Comparison of ENCODE assay signal across 10 cellular contexts in the genomic region with DNA sequence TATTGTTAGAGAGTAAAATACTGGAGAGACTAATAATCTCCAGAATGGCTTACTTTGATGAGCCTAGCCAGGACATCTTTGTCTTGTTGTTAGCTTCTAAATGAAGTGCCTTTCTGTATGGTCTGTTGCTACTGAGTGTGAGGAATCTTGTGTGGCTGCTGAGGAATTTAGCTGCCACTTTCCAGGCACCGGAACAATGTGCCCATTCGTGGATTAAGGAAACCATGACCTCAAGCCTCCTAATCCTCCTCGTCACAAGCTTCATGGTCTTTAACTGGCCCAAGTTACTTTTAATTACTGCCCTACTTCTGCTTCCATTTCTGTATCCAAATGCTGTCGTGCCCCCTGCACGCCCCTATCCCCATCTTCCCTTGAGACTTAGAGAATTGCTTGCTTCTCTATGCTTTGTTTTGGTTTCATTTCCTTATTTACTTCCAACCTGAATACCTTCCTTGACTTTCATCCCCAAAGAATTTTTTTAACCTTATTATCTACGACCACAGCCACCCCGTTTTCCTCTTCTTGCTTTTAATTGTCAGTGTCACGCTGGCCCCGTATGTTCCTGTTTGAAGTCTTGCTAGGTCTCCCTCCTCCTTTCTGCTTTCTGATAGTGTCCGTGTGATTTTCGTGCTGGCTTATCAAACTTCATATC. TPM values are rescaled to one million over a fixed set of nuclear protein-coding genes. Genes with fewer than 3 reads are reported as not detected.
DNase-seq lines count a peak whose midpoint lies in the region; ATAC-seq and TF ChIP-seq lines count a peak whose summit lies in the region.
"Had no signal": no experiment of that assay in that cellular context is flagged by ENCODE, and none has a peak within 500 bp of the region (broad histone marks: within the 10 kb centered on the region; RNA-seq: fewer than 3 reads in every experiment).

No MANE protein-coding gene starts in this region.

- 16 to 27% (median 18%) methylated on average over 11 of the region's 11 CpGs for WGBS in psoas muscle, 3 donors

- H3K4me1 ChIP-seq in BLaER1 (peaks cover 9% of the 10 kb centered on the region), SJCRH30 (peaks cover 38% of the 10 kb centered on the region), psoas muscle (peaks cover 47% of the 10 kb centered on the region)

- ATAC-seq in psoas muscle = peak; percentile 53 to 70 (median 67)
- ATAC-seq: activated CD4-positive, alpha-beta T cell treated with anti-CD3 and anti-CD28 coated beads for 36 hours had no signal

- H3K36me3 ChIP-seq in BLaER1 = no peaks in the 10 kb centered on the region
- H3K36me3 ChIP-seq in SJCRH30 = 0 out of 2 replicates have a peak, but pooled peaks cover 4% of the 10 kb centered on the region
- no peaks in the 10 kb centered on the region for H3K36me3 ChIP-seq in psoas muscle (ENCODE audit: insufficient read depth in 1 of 2, low read depth in 1 of 2)

- H3K4me3 ChIP-seq in BLaER1 (no peak overlapping the region), SJCRH30 (peak overlapping the region; percentile 52), fibroblast of villous mesenchyme (ENCODE audit: low read depth, low read length) (peak overlapping the region; percentile 52), psoas muscle (peak overlapping the region; percentile 54)

- H3K9ac ChIP-seq in BLaER1 = no peak overlapping the region

- TF ChIP-seq CTCF in fibroblast of villous mesenchyme (IDR thresholded peaks at IDR 0.05; ENCODE audit: insufficient read depth, low read depth, low read length) = no peak
- TF ChIP-seq CTCF in psoas muscle (IDR thresholded peaks at IDR 0.05) = no peak

- H3K27me3 ChIP-seq in BLaER1 (no peaks in the 10 kb centered on the region; the same call in 1 of the 2 replicates), SJCRH30 (no peaks in the 10 kb centered on the region), psoas muscle (ENCODE audit: insufficient read depth in 3 of 3, low read length in 2 of 3) (no peaks in the 10 kb centered on the region)

- H4K20me1 ChIP-seq in BLaER1 = no peaks in the 10 kb centered on the region

- H3K4me2 ChIP-seq in BLaER1 = peak overlapping the region; percentile 50

- no peak overlapping the region for H3K27ac ChIP-seq in BLaER1
- peak overlapping the region; percentile 94 for H3K27ac ChIP-seq in SJCRH30
- H3K27ac ChIP-seq in psoas muscle = peak overlapping the region; percentile 54

- H3K9me3 ChIP-seq in BLaER1 = no peaks in the 10 kb centered on the region; the same call in 1 of the 2 replicates
- no peaks in the 10 kb centered on the region for H3K9me3 ChIP-seq in SJCRH30 (replicated peaks)
- H3K9me3 ChIP-seq in psoas muscle = no peaks in the 10 kb centered on the region

- DNase-seq in SJCRH30 (peak; percentile 74 to 90), fibroblast of villous mesenchyme (ENCODE audit: low read depth) (peak; percentile 72), psoas muscle (no peak), NCI-H2107 treated with DMSO at 0.1 percent for 48 hours (lab: John Stamatoyannopoulos, UW; ENCODE audit: unreplicated experiment) (no peak), NCI-H774 (lab: John Stamatoyannopoulos, UW) (no peak)
- no peak for DNase-seq in activated CD4-positive, CD25-positive, alpha-beta regulatory T cell (lab: John Stamatoyannopoulos, UW)
- no peak for DNase-seq in stimulated activated CD4-positive, alpha-beta T cell treated with anti-CD3 and anti-CD28 coated beads, Interleukin-2, amount 100 ng/mL, for 24 hours
- DNase-seq: activated CD4-positive, alpha-beta T cell treated with anti-CD3 and anti-CD28 coated beads for 36 hours; KG1 had no signal

- intact Hi-C loops in psoas muscle (cut with DNase I) = no loop called here

RNA-seq across cellular contexts. Expression of a gene that starts 40.0 kb away (rescaled TPM):
- total RNA-seq in SJCRH30 (2014; rRNA removed; shearing (Covaris generic)) = 11.5 and 16.0 TPM in 2 replicates
- total RNA-seq in fibroblast of villous mesenchyme = 24.5 and 25.5 TPM in 2 replicates
- 10 to 100 TPM; 11.5 to 22.5 (median 15.5) TPM for total RNA-seq in psoas muscle
- polyA plus RNA-seq in psoas muscle = 1 to 10 TPM; 2.3 to 7.6 (median 2.9) TPM

Comparison
In these comparisons a context has a peak if more than half of its experiments do, and no peak if none do; other contexts are left out.
1. DNase-seq: peak in SJCRH30 (2 of 2) and fibroblast of villous mesenchyme (single experiment); none in psoas muscle (0 of 2), activated CD4-positive, CD25-positive, alpha-beta regulatory T cell (0 of 4), NCI-H2107 treated with DMSO at 0.1 percent for 48 hours (single experiment), NCI-H774 (single experiment) and stimulated activated CD4-positive, alpha-beta T cell treated with anti-CD3 and anti-CD28 coated beads, Interleukin-2, amount 100 ng/mL, for 24 hours (0 of 2).